Comparison of ENCODE assay signal across 1 cellular context in the genomic region with DNA sequence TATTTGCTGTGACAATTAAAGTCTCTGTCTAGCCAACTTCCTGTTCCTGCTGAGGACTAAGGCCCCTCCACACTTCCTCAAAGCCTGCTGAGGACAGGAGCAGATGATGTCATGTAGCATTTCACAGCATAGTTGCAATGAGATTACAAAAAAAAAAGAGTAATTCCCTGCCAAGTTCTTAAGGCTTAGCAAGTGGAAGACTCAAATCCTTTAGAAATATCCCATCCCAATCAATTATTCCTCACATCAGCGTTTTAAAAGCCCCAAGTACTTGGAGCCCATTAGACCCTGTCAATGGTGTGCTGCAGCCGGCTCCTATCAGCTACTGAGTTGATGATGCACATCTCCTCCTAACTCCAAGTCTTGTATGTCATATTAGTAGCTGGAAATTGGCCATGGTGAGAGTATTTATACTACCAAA.
TF ChIP-seq lines count a peak whose summit lies in the region.

No MANE protein-coding gene starts in this region.

TF ChIP-seq in K562, 482 proteins besides CTCF, POLR2A, EP300 and RAD21 (continued from another document and continues in another):
- TF ChIP-seq, protein P1, sequence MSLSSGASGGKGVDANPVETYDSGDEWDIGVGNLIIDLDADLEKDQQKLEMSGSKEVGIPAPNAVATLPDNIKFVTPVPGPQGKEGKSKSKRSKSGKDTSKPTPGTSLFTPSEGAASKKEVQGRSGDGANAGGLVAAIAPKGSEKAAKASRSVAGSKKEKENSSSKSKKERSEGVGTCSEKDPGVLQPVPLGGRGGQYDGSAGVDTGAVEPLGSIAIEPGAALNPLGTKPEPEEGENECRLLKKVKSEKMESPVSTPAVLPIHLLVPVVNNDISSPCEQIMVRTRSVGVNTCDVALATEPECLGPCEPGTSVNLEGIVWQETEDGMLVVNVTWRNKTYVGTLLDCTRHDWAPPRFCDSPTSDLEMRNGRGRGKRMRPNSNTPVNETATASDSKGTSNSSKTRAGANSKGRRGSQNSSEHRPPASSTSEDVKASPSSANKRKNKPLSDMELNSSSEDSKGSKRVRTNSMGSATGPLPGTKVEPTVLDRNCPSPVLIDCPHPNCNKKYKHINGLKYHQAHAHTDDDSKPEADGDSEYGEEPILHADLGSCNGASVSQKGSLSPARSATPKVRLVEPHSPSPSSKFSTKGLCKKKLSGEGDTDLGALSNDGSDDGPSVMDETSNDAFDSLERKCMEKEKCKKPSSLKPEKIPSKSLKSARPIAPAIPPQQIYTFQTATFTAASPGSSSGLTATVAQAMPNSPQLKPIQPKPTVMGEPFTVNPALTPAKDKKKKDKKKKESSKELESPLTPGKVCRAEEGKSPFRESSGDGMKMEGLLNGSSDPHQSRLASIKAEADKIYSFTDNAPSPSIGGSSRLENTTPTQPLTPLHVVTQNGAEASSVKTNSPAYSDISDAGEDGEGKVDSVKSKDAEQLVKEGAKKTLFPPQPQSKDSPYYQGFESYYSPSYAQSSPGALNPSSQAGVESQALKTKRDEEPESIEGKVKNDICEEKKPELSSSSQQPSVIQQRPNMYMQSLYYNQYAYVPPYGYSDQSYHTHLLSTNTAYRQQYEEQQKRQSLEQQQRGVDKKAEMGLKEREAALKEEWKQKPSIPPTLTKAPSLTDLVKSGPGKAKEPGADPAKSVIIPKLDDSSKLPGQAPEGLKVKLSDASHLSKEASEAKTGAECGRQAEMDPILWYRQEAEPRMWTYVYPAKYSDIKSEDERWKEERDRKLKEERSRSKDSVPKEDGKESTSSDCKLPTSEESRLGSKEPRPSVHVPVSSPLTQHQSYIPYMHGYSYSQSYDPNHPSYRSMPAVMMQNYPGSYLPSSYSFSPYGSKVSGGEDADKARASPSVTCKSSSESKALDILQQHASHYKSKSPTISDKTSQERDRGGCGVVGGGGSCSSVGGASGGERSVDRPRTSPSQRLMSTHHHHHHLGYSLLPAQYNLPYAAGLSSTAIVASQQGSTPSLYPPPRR (CRISPR knock-in tag; IDR thresholded peaks at IDR 0.05; ENCODE audit: borderline replicate concordance), result no peak
- no peak for TF ChIP-seq CUX1 (CRISPR knock-in tag; IDR thresholded peaks at IDR 0.05)
- peak; percentile 74; the same call in 1 of the 2 replicates for TF ChIP-seq ZNF584 (CRISPR knock-in tag; IDR thresholded peaks at IDR 0.05; ENCODE audit: low read depth)
- 0 out of 4 replicates have a peak, but pooled peaks of 1 of the 2 experiments have one; percentile 33 for TF ChIP-seq FOXK2 (conservative IDR thresholded peaks at IDR 0.05 in 1 of 2, IDR thresholded peaks at IDR 0.05 in 1 of 2; ENCODE audit: low read depth in 2 of 2)
- no peak for TF ChIP-seq ZFP1 (CRISPR knock-in tag; IDR thresholded peaks at IDR 0.05)
- no peak for TF ChIP-seq MCM2 (IDR thresholded peaks at IDR 0.05; ENCODE audit: low read depth)
- no peak for TF ChIP-seq ZKSCAN1 (IDR thresholded peaks at IDR 0.05; ENCODE audit: low read depth, low read length)
- TF ChIP-seq HLTF (IDR thresholded peaks at IDR 0.05), result no peak
- TF ChIP-seq MYBL2 (IDR thresholded peaks at IDR 0.05; ENCODE audit: low read depth), result no peak
- TF ChIP-seq MYBL2 (CRISPR knock-in tag; IDR thresholded peaks at IDR 0.05; ENCODE audit: borderline replicate concordance), result no peak
- TF ChIP-seq, protein P2, sequence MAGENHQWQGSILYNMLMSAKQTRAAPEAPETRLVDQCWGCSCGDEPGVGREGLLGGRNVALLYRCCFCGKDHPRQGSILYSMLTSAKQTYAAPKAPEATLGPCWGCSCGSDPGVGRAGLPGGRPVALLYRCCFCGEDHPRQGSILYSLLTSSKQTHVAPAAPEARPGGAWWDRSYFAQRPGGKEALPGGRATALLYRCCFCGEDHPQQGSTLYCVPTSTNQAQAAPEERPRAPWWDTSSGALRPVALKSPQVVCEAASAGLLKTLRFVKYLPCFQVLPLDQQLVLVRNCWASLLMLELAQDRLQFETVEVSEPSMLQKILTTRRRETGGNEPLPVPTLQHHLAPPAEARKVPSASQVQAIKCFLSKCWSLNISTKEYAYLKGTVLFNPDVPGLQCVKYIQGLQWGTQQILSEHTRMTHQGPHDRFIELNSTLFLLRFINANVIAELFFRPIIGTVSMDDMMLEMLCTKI (IDR thresholded peaks at IDR 0.05; ENCODE audit: partially characterized antibody), result no peak
- TF ChIP-seq, protein P3, sequence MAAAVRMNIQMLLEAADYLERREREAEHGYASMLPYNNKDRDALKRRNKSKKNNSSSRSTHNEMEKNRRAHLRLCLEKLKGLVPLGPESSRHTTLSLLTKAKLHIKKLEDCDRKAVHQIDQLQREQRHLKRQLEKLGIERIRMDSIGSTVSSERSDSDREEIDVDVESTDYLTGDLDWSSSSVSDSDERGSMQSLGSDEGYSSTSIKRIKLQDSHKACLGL (CRISPR knock-in tag; IDR thresholded peaks at IDR 0.05; ENCODE audit: borderline replicate concordance, poor library complexity, severe bottlenecking), result no peak
- TF ChIP-seq RBM15 (IDR thresholded peaks at IDR 0.05; ENCODE audit: insufficient read depth, low read length), result no peak
- TF ChIP-seq ESRRB (CRISPR knock-in tag; IDR thresholded peaks at IDR 0.05; ENCODE audit: borderline replicate concordance), result no peak
- no peak for TF ChIP-seq ERF (CRISPR knock-in tag; IDR thresholded peaks at IDR 0.05)
- TF ChIP-seq ZNF77 (CRISPR knock-in tag; IDR thresholded peaks at IDR 0.05), result no peak
- TF ChIP-seq FOXJ3 (CRISPR knock-in tag; IDR thresholded peaks at IDR 0.05), result no peak
- no peak for TF ChIP-seq ZZZ3 (IDR thresholded peaks at IDR 0.05)
- TF ChIP-seq KHSRP (IDR thresholded peaks at IDR 0.05), result no peak
- TF ChIP-seq, protein P4, sequence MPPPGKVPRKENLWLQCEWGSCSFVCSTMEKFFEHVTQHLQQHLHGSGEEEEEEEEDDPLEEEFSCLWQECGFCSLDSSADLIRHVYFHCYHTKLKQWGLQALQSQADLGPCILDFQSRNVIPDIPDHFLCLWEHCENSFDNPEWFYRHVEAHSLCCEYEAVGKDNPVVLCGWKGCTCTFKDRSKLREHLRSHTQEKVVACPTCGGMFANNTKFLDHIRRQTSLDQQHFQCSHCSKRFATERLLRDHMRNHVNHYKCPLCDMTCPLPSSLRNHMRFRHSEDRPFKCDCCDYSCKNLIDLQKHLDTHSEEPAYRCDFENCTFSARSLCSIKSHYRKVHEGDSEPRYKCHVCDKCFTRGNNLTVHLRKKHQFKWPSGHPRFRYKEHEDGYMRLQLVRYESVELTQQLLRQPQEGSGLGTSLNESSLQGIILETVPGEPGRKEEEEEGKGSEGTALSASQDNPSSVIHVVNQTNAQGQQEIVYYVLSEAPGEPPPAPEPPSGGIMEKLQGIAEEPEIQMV (tag; conservative IDR thresholded peaks at IDR 0.05; ENCODE audit: low read depth), result no peak
- TF ChIP-seq KAT7 (CRISPR knock-in tag; IDR thresholded peaks at IDR 0.05; ENCODE audit: borderline replicate concordance), result no peak
- no peak for TF ChIP-seq NEUROD1 (IDR thresholded peaks at IDR 0.05; ENCODE audit: borderline replicate concordance, low read depth, low read length, partially characterized antibody)
- TF ChIP-seq TAF7 (tag; IDR thresholded peaks at IDR 0.05), result no peak
- no peak for TF ChIP-seq MLLT1 (IDR thresholded peaks at IDR 0.05)
- no peak for TF ChIP-seq EP400 (IDR thresholded peaks at IDR 0.05)
- peak in 1 of 2 experiments; percentile 91; a peak in 1 of 3 replicates for TF ChIP-seq CBX3 (IDR thresholded peaks at IDR 0.05; ENCODE audit: borderline replicate concordance in 1 of 2, low read length in 2 of 2)
- no peak for TF ChIP-seq ELF4 (CRISPR knock-in tag; IDR thresholded peaks at IDR 0.05)
- peak; percentile 55; the same call in 1 of the 2 replicates for TF ChIP-seq CBX5 (IDR thresholded peaks at IDR 0.05; ENCODE audit: borderline replicate concordance, low read depth)
- peak; percentile 92 for TF ChIP-seq TRIM28 (IDR thresholded peaks at IDR 0.05)
- TF ChIP-seq, protein P5, sequence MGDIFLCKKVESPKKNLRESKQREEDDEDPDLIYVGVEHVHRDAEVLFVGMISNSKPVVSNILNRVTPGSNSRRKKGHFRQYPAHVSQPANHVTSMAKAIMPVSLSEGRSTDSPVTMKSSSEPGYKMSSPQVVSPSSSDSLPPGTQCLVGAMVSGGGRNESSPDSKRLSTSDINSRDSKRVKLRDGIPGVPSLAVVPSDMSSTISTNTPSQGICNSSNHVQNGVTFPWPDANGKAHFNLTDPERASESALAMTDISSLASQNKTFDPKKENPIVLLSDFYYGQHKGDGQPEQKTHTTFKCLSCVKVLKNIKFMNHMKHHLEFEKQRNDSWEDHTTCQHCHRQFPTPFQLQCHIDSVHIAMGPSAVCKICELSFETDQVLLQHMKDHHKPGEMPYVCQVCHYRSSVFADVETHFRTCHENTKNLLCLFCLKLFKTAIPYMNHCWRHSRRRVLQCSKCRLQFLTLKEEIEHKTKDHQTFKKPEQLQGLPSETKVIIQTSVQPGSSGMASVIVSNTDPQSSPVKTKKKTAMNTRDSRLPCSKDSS (IDR thresholded peaks at IDR 0.05; ENCODE audit: low read depth, partially characterized antibody), result no peak
- TF ChIP-seq SMAD1 (IDR thresholded peaks at IDR 0.05; ENCODE audit: low read depth, low read length, partially characterized antibody), result no peak
- no peak for TF ChIP-seq HNRNPK (IDR thresholded peaks at IDR 0.05; ENCODE audit: low read depth, low read length, poor library complexity, severe bottlenecking)
- TF ChIP-seq ATF7 (IDR thresholded peaks at IDR 0.05), result peak; percentile 97
- no peak for TF ChIP-seq TBL1XR1 (IDR thresholded peaks at IDR 0.05; ENCODE audit: low read length in 2 of 2)
- no peak for TF ChIP-seq ZNF165 (CRISPR knock-in tag; IDR thresholded peaks at IDR 0.05; ENCODE audit: borderline replicate concordance)
- peak; percentile 93 to 97 for TF ChIP-seq TRIM24 (IDR thresholded peaks at IDR 0.05)
- no peak for TF ChIP-seq PTBP1 (IDR thresholded peaks at IDR 0.05; ENCODE audit: low read depth, low read length)
- TF ChIP-seq, protein P6, sequence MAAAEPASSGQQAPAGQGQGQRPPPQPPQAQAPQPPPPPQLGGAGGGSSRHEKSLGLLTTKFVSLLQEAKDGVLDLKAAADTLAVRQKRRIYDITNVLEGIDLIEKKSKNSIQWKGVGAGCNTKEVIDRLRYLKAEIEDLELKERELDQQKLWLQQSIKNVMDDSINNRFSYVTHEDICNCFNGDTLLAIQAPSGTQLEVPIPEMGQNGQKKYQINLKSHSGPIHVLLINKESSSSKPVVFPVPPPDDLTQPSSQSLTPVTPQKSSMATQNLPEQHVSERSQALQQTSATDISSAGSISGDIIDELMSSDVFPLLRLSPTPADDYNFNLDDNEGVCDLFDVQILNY (CRISPR knock-in tag; IDR thresholded peaks at IDR 0.05), result no peak
- TF ChIP-seq, protein P7, sequence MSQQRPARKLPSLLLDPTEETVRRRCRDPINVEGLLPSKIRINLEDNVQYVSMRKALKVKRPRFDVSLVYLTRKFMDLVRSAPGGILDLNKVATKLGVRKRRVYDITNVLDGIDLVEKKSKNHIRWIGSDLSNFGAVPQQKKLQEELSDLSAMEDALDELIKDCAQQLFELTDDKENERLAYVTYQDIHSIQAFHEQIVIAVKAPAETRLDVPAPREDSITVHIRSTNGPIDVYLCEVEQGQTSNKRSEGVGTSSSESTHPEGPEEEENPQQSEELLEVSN (IDR thresholded peaks at IDR 0.05; ENCODE audit: borderline replicate concordance in 1 of 2, extremely low read depth in 1 of 2, insufficient read depth in 1 of 2, insufficient read length in 1 of 2, low read depth in 1 of 2, low read length in 1 of 2, poor library complexity in 1 of 2, severe bottlenecking in 1 of 2), result no peak
